Comparison of ENCODE assay signal across 1 cellular context in genomic region chr7:101386558-101387199, GRCh38.
A peak's percentile ranks its signal among the peaks of the same experiment; 100 is the strongest.
TF ChIP-seq lines count a peak whose summit lies in the region.

No MANE protein-coding gene starts in this region.

TF ChIP-seq in HepG2, 621 proteins besides CTCF, POLR2A, EP300 and RAD21 (continued from another document and continues in another):
- TF ChIP-seq, protein P1, sequence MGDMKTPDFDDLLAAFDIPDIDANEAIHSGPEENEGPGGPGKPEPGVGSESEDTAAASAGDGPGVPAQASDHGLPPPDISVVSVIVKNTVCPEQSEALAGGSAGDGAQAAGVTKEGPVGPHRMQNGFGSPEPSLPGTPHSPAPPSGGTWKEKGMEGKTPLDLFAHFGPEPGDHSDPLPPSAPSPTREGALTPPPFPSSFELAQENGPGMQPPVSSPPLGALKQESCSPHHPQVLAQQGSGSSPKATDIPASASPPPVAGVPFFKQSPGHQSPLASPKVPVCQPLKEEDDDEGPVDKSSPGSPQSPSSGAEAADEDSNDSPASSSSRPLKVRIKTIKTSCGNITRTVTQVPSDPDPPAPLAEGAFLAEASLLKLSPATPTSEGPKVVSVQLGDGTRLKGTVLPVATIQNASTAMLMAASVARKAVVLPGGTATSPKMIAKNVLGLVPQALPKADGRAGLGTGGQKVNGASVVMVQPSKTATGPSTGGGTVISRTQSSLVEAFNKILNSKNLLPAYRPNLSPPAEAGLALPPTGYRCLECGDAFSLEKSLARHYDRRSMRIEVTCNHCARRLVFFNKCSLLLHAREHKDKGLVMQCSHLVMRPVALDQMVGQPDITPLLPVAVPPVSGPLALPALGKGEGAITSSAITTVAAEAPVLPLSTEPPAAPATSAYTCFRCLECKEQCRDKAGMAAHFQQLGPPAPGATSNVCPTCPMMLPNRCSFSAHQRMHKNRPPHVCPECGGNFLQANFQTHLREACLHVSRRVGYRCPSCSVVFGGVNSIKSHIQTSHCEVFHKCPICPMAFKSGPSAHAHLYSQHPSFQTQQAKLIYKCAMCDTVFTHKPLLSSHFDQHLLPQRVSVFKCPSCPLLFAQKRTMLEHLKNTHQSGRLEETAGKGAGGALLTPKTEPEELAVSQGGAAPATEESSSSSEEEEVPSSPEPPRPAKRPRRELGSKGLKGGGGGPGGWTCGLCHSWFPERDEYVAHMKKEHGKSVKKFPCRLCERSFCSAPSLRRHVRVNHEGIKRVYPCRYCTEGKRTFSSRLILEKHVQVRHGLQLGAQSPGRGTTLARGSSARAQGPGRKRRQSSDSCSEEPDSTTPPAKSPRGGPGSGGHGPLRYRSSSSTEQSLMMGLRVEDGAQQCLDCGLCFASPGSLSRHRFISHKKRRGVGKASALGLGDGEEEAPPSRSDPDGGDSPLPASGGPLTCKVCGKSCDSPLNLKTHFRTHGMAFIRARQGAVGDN (CRISPR knock-in tag; IDR thresholded peaks at IDR 0.05): peak; percentile 85
- TF ChIP-seq, protein P2, sequence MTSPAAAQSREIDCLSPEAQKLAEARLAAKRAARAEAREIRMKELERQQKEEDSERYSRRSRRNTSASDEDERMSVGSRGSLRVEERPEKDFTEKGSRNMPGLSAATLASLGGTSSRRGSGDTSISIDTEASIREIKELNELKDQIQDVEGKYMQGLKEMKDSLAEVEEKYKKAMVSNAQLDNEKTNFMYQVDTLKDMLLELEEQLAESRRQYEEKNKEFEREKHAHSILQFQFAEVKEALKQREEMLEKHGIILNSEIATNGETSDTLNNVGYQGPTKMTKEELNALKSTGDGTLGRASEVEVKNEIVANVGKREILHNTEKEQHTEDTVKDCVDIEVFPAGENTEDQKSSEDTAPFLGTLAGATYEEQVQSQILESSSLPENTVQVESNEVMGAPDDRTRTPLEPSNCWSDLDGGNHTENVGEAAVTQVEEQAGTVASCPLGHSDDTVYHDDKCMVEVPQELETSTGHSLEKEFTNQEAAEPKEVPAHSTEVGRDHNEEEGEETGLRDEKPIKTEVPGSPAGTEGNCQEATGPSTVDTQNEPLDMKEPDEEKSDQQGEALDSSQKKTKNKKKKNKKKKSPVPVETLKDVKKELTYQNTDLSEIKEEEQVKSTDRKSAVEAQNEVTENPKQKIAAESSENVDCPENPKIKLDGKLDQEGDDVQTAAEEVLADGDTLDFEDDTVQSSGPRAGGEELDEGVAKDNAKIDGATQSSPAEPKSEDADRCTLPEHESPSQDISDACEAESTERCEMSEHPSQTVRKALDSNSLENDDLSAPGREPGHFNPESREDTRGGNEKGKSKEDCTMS (CRISPR knock-in tag; conservative IDR thresholded peaks at IDR 0.05): no peak
- TF ChIP-seq ZNF660 (CRISPR knock-in tag; IDR thresholded peaks at IDR 0.05; ENCODE audit: borderline replicate concordance, low read depth) (no peak), E2F1 (CRISPR knock-in tag; IDR thresholded peaks at IDR 0.05) (no peak), NFYB (CRISPR knock-in tag; IDR thresholded peaks at IDR 0.05) (no peak), MEF2D (CRISPR knock-in tag; IDR thresholded peaks at IDR 0.05) (peak; percentile 12; the same call in 1 of the 2 replicates), ZC3H13 (CRISPR knock-in tag; IDR thresholded peaks at IDR 0.05) (no peak), HDAC2 (CRISPR knock-in tag; IDR thresholded peaks at IDR 0.05) (peak; percentile 76), TEAD2 (CRISPR knock-in tag; IDR thresholded peaks at IDR 0.05) (no peak), ZNF337 (CRISPR knock-in tag; IDR thresholded peaks at IDR 0.05; ENCODE audit: borderline replicate concordance, low read depth) (no peak), ZBTB20 (CRISPR knock-in tag; IDR thresholded peaks at IDR 0.05; ENCODE audit: borderline replicate concordance, low read depth) (0 out of 2 replicates have a peak, but pooled peaks have one; percentile 19), ZNF598 (CRISPR knock-in tag; IDR thresholded peaks at IDR 0.05; ENCODE audit: borderline replicate concordance) (peak; percentile 83; the same call in 1 of the 2 replicates), ZNF776 (CRISPR knock-in tag; IDR thresholded peaks at IDR 0.05) (no peak), SPEN (CRISPR knock-in tag; IDR thresholded peaks at IDR 0.05; ENCODE audit: low read depth) (no peak), CCDC6 (CRISPR knock-in tag; IDR thresholded peaks at IDR 0.05) (no peak), ATF1 (CRISPR knock-in tag; IDR thresholded peaks at IDR 0.05) (no peak), MAF1 (CRISPR knock-in tag; IDR thresholded peaks at IDR 0.05; ENCODE audit: borderline replicate concordance) (no peak), SP140L (CRISPR knock-in tag; IDR thresholded peaks at IDR 0.05; ENCODE audit: borderline replicate concordance) (no peak), ZNF879 (CRISPR knock-in tag; IDR thresholded peaks at IDR 0.05) (no peak), ISL2 (CRISPR knock-in tag; IDR thresholded peaks at IDR 0.05) (0 out of 2 replicates have a peak, but pooled peaks have one; percentile 45), FOXK1 (CRISPR knock-in tag; IDR thresholded peaks at IDR 0.05; ENCODE audit: borderline replicate concordance, low read depth) (no peak), ZNF343 (CRISPR knock-in tag; IDR thresholded peaks at IDR 0.05) (no peak), NR1H2 (CRISPR knock-in tag; IDR thresholded peaks at IDR 0.05; ENCODE audit: borderline replicate concordance, low read depth) (no peak), TOE1 (CRISPR knock-in tag; IDR thresholded peaks at IDR 0.05) (no peak), ZNF552 (CRISPR knock-in tag; IDR thresholded peaks at IDR 0.05; ENCODE audit: borderline replicate concordance) (no peak), SRSF1 (optimal IDR thresholded peaks at IDR 0.05; ENCODE audit: low read depth, low read length) (peak; percentile 56), ZBTB34 (CRISPR knock-in tag; IDR thresholded peaks at IDR 0.05) (no peak), POGZ (CRISPR knock-in tag; IDR thresholded peaks at IDR 0.05) (0 out of 2 replicates have a peak, but pooled peaks have one; percentile 13), ZNF260 (CRISPR knock-in tag; IDR thresholded peaks at IDR 0.05; ENCODE audit: borderline replicate concordance, low read depth) (no peak), ZNF780A (CRISPR knock-in tag; IDR thresholded peaks at IDR 0.05) (no peak), NFIB (CRISPR knock-in tag; IDR thresholded peaks at IDR 0.05; ENCODE audit: borderline replicate concordance) (no peak)
- TF ChIP-seq, protein P3, sequence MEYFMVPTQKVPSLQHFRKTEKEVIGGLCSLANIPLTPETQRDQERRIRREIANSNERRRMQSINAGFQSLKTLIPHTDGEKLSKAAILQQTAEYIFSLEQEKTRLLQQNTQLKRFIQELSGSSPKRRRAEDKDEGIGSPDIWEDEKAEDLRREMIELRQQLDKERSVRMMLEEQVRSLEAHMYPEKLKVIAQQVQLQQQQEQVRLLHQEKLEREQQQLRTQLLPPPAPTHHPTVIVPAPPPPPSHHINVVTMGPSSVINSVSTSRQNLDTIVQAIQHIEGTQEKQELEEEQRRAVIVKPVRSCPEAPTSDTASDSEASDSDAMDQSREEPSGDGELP (IDR thresholded peaks at IDR 0.05; ENCODE audit: borderline replicate concordance, low read depth): peak; percentile 85
- TF ChIP-seq, protein P4, sequence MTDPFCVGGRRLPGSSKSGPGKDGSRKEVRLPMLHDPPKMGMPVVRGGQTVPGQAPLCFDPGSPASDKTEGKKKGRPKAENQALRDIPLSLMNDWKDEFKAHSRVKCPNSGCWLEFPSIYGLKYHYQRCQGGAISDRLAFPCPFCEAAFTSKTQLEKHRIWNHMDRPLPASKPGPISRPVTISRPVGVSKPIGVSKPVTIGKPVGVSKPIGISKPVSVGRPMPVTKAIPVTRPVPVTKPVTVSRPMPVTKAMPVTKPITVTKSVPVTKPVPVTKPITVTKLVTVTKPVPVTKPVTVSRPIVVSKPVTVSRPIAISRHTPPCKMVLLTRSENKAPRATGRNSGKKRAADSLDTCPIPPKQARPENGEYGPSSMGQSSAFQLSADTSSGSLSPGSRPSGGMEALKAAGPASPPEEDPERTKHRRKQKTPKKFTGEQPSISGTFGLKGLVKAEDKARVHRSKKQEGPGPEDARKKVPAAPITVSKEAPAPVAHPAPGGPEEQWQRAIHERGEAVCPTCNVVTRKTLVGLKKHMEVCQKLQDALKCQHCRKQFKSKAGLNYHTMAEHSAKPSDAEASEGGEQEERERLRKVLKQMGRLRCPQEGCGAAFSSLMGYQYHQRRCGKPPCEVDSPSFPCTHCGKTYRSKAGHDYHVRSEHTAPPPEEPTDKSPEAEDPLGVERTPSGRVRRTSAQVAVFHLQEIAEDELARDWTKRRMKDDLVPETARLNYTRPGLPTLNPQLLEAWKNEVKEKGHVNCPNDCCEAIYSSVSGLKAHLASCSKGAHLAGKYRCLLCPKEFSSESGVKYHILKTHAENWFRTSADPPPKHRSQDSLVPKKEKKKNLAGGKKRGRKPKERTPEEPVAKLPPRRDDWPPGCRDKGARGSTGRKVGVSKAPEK (CRISPR knock-in tag; IDR thresholded peaks at IDR 0.05; ENCODE audit: borderline replicate concordance): no peak
- TF ChIP-seq, protein P5, sequence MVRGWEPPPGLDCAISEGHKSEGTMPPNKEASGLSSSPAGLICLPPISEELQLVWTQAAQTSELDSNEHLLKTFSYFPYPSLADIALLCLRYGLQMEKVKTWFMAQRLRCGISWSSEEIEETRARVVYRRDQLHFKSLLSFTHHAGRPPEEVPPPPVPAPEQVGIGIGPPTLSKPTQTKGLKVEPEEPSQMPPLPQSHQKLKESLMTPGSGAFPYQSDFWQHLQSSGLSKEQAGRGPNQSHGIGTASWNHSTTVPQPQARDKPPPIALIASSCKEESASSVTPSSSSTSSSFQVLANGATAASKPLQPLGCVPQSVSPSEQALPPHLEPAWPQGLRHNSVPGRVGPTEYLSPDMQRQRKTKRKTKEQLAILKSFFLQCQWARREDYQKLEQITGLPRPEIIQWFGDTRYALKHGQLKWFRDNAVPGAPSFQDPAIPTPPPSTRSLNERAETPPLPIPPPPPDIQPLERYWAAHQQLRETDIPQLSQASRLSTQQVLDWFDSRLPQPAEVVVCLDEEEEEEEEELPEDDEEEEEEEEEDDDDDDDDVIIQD (CRISPR knock-in tag; IDR thresholded peaks at IDR 0.05; ENCODE audit: low read depth): 0 out of 2 replicates have a peak, but pooled peaks have one; percentile 37
- TF ChIP-seq, protein P6, sequence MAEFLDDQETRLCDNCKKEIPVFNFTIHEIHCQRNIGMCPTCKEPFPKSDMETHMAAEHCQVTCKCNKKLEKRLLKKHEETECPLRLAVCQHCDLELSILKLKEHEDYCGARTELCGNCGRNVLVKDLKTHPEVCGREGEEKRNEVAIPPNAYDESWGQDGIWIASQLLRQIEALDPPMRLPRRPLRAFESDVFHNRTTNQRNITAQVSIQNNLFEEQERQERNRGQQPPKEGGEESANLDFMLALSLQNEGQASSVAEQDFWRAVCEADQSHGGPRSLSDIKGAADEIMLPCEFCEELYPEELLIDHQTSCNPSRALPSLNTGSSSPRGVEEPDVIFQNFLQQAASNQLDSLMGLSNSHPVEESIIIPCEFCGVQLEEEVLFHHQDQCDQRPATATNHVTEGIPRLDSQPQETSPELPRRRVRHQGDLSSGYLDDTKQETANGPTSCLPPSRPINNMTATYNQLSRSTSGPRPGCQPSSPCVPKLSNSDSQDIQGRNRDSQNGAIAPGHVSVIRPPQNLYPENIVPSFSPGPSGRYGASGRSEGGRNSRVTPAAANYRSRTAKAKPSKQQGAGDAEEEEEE (CRISPR knock-in tag; IDR thresholded peaks at IDR 0.05; ENCODE audit: borderline replicate concordance): no peak
- TF ChIP-seq, protein P7, sequence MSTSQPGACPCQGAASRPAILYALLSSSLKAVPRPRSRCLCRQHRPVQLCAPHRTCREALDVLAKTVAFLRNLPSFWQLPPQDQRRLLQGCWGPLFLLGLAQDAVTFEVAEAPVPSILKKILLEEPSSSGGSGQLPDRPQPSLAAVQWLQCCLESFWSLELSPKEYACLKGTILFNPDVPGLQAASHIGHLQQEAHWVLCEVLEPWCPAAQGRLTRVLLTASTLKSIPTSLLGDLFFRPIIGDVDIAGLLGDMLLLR (CRISPR knock-in tag; IDR thresholded peaks at IDR 0.05): no peak
- TF ChIP-seq, protein P8, sequence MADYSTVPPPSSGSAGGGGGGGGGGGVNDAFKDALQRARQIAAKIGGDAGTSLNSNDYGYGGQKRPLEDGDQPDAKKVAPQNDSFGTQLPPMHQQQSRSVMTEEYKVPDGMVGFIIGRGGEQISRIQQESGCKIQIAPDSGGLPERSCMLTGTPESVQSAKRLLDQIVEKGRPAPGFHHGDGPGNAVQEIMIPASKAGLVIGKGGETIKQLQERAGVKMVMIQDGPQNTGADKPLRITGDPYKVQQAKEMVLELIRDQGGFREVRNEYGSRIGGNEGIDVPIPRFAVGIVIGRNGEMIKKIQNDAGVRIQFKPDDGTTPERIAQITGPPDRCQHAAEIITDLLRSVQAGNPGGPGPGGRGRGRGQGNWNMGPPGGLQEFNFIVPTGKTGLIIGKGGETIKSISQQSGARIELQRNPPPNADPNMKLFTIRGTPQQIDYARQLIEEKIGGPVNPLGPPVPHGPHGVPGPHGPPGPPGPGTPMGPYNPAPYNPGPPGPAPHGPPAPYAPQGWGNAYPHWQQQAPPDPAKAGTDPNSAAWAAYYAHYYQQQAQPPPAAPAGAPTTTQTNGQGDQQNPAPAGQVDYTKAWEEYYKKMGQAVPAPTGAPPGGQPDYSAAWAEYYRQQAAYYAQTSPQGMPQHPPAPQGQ (CRISPR knock-in tag; IDR thresholded peaks at IDR 0.05; ENCODE audit: borderline replicate concordance): no peak
- TF ChIP-seq, protein P9, sequence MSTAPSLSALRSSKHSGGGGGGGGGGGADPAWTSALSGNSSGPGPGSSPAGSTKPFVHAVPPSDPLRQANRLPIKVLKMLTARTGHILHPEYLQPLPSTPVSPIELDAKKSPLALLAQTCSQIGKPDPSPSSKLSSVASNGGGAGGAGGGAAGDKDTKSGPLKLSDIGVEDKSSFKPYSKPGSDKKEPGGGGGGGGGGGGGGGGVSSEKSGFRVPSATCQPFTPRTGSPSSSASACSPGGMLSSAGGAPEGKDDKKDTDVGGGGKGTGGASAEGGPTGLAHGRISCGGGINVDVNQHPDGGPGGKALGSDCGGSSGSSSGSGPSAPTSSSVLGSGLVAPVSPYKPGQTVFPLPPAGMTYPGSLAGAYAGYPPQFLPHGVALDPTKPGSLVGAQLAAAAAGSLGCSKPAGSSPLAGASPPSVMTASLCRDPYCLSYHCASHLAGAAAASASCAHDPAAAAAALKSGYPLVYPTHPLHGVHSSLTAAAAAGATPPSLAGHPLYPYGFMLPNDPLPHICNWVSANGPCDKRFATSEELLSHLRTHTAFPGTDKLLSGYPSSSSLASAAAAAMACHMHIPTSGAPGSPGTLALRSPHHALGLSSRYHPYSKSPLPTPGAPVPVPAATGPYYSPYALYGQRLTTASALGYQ (CRISPR knock-in tag; IDR thresholded peaks at IDR 0.05): no peak; the same call in 1 of the 2 replicates
